In the genomic region with DNA sequence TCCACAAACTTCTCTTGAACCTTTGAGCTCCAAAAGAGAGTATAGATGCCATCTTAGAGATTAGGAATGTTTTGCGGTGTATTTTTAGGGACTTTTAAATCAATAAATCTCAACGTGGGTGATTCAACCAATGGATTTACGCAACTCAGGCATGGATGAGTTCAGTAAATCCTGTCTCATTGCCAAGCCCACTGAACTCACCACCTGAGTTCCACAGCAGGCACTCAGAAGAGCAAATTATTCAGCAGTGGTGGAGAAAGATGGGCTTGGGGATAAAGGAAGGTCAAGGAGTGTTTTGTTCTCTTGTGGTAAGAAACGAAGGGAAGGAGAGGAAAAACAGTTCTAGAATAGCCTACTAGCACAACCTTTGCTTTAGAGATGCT, we compare ENCODE assay signal across 20 cellular contexts.
"Had no signal": no experiment of that assay in that cellular context is flagged by ENCODE, and none has a peak within 500 bp of the region (broad histone marks: within the 10 kb centered on the region; RNA-seq: fewer than 3 reads in every experiment).

No MANE protein-coding gene starts in this region.

- H3K4me2 ChIP-seq: hepatocyte had no signal

- H3K36me3 ChIP-seq: ascending aorta, cardiac muscle cell, right atrium auricular region had no signal

- H3K27me3 ChIP-seq: ascending aorta, cardiac muscle cell, right atrium auricular region had no signal

- H3K9me3 Mint-ChIP-seq: activated T-cell treated with anti-CD3 and anti-CD28 coated beads, Interleukin-2, amount 50 U/mL, for 72 hours; natural killer cell treated with Interleukin-12 subunit alpha and Interleukin-12 subunit beta and Interleukin-15 and Interleukin-18, amount 100 ng/mL, for 72 hours; stimulated activated naive CD8-positive, alpha-beta T cell treated with anti-CD3 and anti-CD28 coated beads, Interleukin-15, amount 100 ng/mL, for 72 hours had no signal

- H3K4me1 ChIP-seq: ascending aorta, right atrium auricular region had no signal

- H3K27ac ChIP-seq: ascending aorta, cardiac muscle cell, hepatocyte, right atrium auricular region, VCaP had no signal

- H3K36me3 Mint-ChIP-seq: natural killer cell treated with Interleukin-12 subunit alpha and Interleukin-12 subunit beta and Interleukin-15 and Interleukin-18, amount 100 ng/mL, for 72 hours had no signal

- H3K9me3 ChIP-seq: ascending aorta, right atrium auricular region had no signal

- DNase-seq: activated CD4-positive, alpha-beta T cell treated with anti-CD3 and anti-CD28 coated beads for 1 hour; activated CD8-positive, alpha-beta memory T cell treated with anti-CD3 and anti-CD28 coated beads for 24 hours; activated CD8-positive, alpha-beta memory T cell treated with anti-CD3 and anti-CD28 coated beads, Interleukin-2, amount 50 U/mL, for 48 hours; activated effector memory CD4-positive, alpha-beta T cell treated with anti-CD3 and anti-CD28 coated beads, Interleukin-2, amount 50 U/mL, for 16 hours; activated naive CD4-positive, alpha-beta T cell treated with anti-CD3 and anti-CD28 coated beads, Interleukin-2, amount 50 U/mL, for 16 hours; activated T-cell treated with anti-CD3 and anti-CD28 coated beads, Interleukin-2, amount 50 U/mL, for 72 hours; left cardiac atrium; small intestine; stimulated activated CD4-positive, alpha-beta T cell treated with anti-CD3 and anti-CD28 coated beads, Interleukin-15, amount 100 ng/mL, for 24 hours; stimulated activated CD4-positive, alpha-beta T cell treated with anti-CD3 and anti-CD28 coated beads, Interleukin-4, amount 100 ng/mL, for 1 hour; stimulated activated naive CD8-positive, alpha-beta T cell treated with anti-CD3 and anti-CD28 coated beads, Interleukin-15, amount 100 ng/mL, for 72 hours; SW 1271; T-helper 2 cell; trophoblast cell had no signal

- H3K4me3 ChIP-seq: ascending aorta, cardiac muscle cell, hepatocyte, right atrium auricular region had no signal

- H3K27ac Mint-ChIP-seq: activated T-cell treated with anti-CD3 and anti-CD28 coated beads, Interleukin-2, amount 50 U/mL, for 72 hours; natural killer cell treated with Interleukin-12 subunit alpha and Interleukin-12 subunit beta and Interleukin-15 and Interleukin-18, amount 100 ng/mL, for 72 hours; stimulated activated naive CD8-positive, alpha-beta T cell treated with anti-CD3 and anti-CD28 coated beads, Interleukin-15, amount 100 ng/mL, for 72 hours had no signal

- H3K4me3 Mint-ChIP-seq: activated T-cell treated with anti-CD3 and anti-CD28 coated beads, Interleukin-2, amount 50 U/mL, for 72 hours; natural killer cell treated with Interleukin-12 subunit alpha and Interleukin-12 subunit beta and Interleukin-15 and Interleukin-18, amount 100 ng/mL, for 72 hours; stimulated activated naive CD8-positive, alpha-beta T cell treated with anti-CD3 and anti-CD28 coated beads, Interleukin-15, amount 100 ng/mL, for 72 hours had no signal

- ATAC-seq: activated T-cell treated with anti-CD3 and anti-CD28 coated beads, Interleukin-2, amount 50 U/mL, for 72 hours; left cardiac atrium; natural killer cell treated with Interleukin-12 subunit alpha and Interleukin-12 subunit beta and Interleukin-15 and Interleukin-18, amount 100 ng/mL, for 72 hours; stimulated activated naive CD8-positive, alpha-beta T cell treated with anti-CD3 and anti-CD28 coated beads, Interleukin-15, amount 100 ng/mL, for 72 hours had no signal

- H3K79me2 ChIP-seq: hepatocyte had no signal

- H2AFZ ChIP-seq: hepatocyte had no signal
